In the genomic region with DNA sequence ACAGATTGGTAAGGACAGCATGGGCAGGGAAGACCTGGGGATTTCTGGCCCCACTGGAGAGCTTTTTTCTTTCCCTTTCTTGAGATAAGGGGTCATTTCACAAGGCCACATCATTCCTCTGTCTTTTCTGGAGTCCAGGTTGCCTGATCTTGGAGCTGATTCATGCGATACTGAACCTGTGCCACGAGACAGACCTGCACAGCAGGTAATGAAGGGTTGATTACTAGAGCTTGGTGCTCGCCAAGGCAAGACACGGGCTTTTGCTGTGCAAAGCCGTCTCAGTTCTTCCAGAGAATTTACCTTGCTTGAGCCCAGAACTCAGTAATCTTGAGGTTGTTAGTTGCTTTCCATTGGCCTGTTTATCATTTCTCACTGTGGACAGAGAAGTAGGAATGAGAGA, we compare ENCODE assay signal across 22 cellular contexts. TPM values are rescaled to one million over a fixed set of nuclear protein-coding genes. Genes with fewer than 3 reads are reported as not detected.
DNase-seq lines count a peak whose midpoint lies in the region; ATAC-seq lines count a peak whose summit lies in the region.
"Had no signal": no experiment of that assay in that cellular context is flagged by ENCODE, and none has a peak within 500 bp of the region (broad histone marks: within the 10 kb centered on the region; RNA-seq: fewer than 3 reads in every experiment).

No MANE protein-coding gene starts in this region.

- peaks cover 7% of the 10 kb centered on the region for H3K36me3 Mint-ChIP-seq in IgD-negative memory B cell

- ATAC-seq in esophagus mucosa: peak; percentile 87
- ATAC-seq in HG03108 (IDR thresholded peaks at IDR 0.05; ENCODE audit: unreplicated experiment): no peak
- ATAC-seq: Right ventricle myocardium inferior had no signal

- DNase-seq in G401 (ENCODE audit: low spot score) (peak; percentile 86), cerebellum (ENCODE audit: low spot score) (peak; percentile 79), NCI-H1092 (lab: John Stamatoyannopoulos, UW) (no peak)
- DNase-seq in activated CD4-positive, alpha-beta T cell treated with anti-CD3 and anti-CD28 coated beads for 48 hours: no peak
- DNase-seq: CD4-positive, CD25-positive, alpha-beta regulatory T cell; DMS153; DND-41; H7; Karpas-422; NCI-H1105; NCI-H1436 treated with DMSO at 0.1 percent for 48 hours; NCI-H187 treated with DMSO at 0.1 percent for 48 hours; NCI-H2107; NCI-H446; NCI-H524 treated with DMSO at 0.1 percent for 48 hours; NCI-H82; NK-92 treated with Interleukin-12 subunit alpha and Interleukin-12 subunit beta, amount 100 ng/mL, for 24 hours; PC-9 had no signal

- in situ Hi-C loops in G401 (cut with HindIII; ENCODE audit: low sequenced_read_pairs): no loop called here

- H3K27me3 Mint-ChIP-seq in IgD-negative memory B cell: no peaks in the 10 kb centered on the region

- peak overlapping the region in 2 of 3 donors; percentile 19 to 39 for H3K27ac Mint-ChIP-seq in IgD-negative memory B cell
- H3K27ac Mint-ChIP-seq: CD4-positive, CD25-positive, alpha-beta regulatory T cell had no signal

- no peaks in the 10 kb centered on the region for H3K9me3 Mint-ChIP-seq in IgD-negative memory B cell
- H3K9me3 Mint-ChIP-seq: CD4-positive, CD25-positive, alpha-beta regulatory T cell had no signal

- peaks cover 0 to 1% (median 0%) of the 10 kb centered on the region in 3 donors for H3K4me1 Mint-ChIP-seq in IgD-negative memory B cell
- H3K4me1 Mint-ChIP-seq: CD4-positive, CD25-positive, alpha-beta regulatory T cell had no signal

- no peak overlapping the region for H3K4me3 Mint-ChIP-seq in IgD-negative memory B cell
- H3K4me3 Mint-ChIP-seq: CD4-positive, CD25-positive, alpha-beta regulatory T cell had no signal

RNA-seq across cellular contexts. Expression of gene NUP188, which starts 39.2 kb away (rescaled TPM):
- 33.2 and 68.6 TPM in 2 replicates for total RNA-seq in G401 (2014; rRNA removed; shearing (Covaris generic))
- polyA plus RNA-seq in IgD-negative memory B cell: 21.9 TPM
- total RNA-seq in cerebellum (48.0 TPM), esophagus mucosa (43.5 TPM)

RNA-seq across cellular contexts. Expression of gene DOLK, which starts 39.3 kb away (rescaled TPM):
- total RNA-seq in G401 (2014; rRNA removed; shearing (Covaris generic)): 33.7 and 38.6 TPM in 2 replicates
- polyA plus RNA-seq in IgD-negative memory B cell: 8.5 TPM
- 10.1 TPM for total RNA-seq in cerebellum
- total RNA-seq in esophagus mucosa: 9.2 TPM

RNA-seq across cellular contexts. Expression of gene SH3GLB2, which starts 41.5 kb away (rescaled TPM):
- 43.6 and 54.3 TPM in 2 replicates for total RNA-seq in G401 (2014; rRNA removed; shearing (Covaris generic))
- polyA plus RNA-seq in IgD-negative memory B cell: 27.7 TPM
- total RNA-seq in cerebellum (36.7 TPM), esophagus mucosa (101 TPM)

RNA-seq across cellular contexts. Expression of gene MIGA2, which starts 49.8 kb away (rescaled TPM):
- 7.8 and 20.5 TPM in 2 replicates for total RNA-seq in G401 (2014; rRNA removed; shearing (Covaris generic))
- polyA plus RNA-seq in IgD-negative memory B cell: 11.4 TPM
- total RNA-seq in cerebellum: 14.1 TPM
- 21.2 TPM for total RNA-seq in esophagus mucosa

Comparison
In these comparisons a context has a peak if more than half of its experiments do, and no peak if none do; other contexts are left out.
1. DNase-seq: peak in G401 (single experiment) and cerebellum (single experiment); none in activated CD4-positive, alpha-beta T cell treated with anti-CD3 and anti-CD28 coated beads for 48 hours (single experiment) and NCI-H1092 (single experiment).